Comparison of ENCODE assay signal across 1 cellular context in genomic region chr2:69945900-69946299, GRCh38.
TF ChIP-seq lines count a peak whose summit lies in the region.

No MANE protein-coding gene starts in this region.

TF ChIP-seq in GM23338, 12 proteins besides CTCF, POLR2A, EP300 and RAD21:
- no peak for TF ChIP-seq REST (IDR thresholded peaks at IDR 0.05; ENCODE audit: unreplicated experiment)
- TF ChIP-seq EZH2 (IDR thresholded peaks at IDR 0.05; ENCODE audit: low read depth, unreplicated experiment) = no peak
- TF ChIP-seq JUNB (IDR thresholded peaks at IDR 0.05; ENCODE audit: unreplicated experiment) = no peak
- TF ChIP-seq POLR2AphosphoS5 (IDR thresholded peaks at IDR 0.05; ENCODE audit: low read depth) = no peak
- no peak for TF ChIP-seq ZNF114 (CRISPR knock-in tag; IDR thresholded peaks at IDR 0.05)
